ENCODE assay signal across 8 cellular contexts in the genomic region with DNA sequence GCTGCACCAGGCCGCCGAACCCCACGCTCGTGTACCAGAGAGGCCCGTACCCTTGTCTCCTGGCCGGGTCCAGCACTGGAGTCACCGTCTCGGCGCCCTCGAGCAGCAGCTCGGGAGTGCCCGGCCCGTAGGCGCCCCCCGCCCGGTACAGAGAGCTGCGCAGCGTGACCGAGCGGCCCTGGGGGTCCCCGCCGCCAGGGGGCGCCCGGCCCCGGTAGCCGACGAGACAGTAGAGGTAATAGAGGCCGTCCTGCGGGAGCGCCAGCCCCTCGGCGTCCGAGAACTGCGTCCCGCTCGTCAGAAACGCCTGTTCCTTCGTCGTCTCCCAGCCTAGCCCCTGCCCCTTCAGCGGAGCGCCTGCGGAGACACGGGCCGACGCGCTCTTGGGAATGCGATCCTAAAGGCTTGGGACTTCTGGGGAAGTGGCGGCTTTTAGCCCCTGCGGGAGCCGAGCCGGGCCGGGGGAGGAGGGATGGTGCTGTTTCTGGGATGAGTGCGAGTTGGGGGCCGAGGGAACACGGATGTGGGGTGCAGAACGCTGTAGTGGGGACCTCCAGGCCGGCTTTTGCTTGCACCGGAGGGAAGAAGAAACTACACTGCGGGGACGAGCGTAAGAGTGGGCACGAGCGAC. TPM values are rescaled to one million over a fixed set of nuclear protein-coding genes. Genes with fewer than 3 reads are reported as not detected.
DNase-seq lines count a peak whose midpoint lies in the region; ATAC-seq and TF ChIP-seq lines count a peak whose summit lies in the region.

No MANE protein-coding gene starts in this region.

- intact Hi-C loops in CD4-positive, alpha-beta memory T cell (cut with micrococcal nuclease) = loop anchor here (1.0 to 5.0 kb wide), 6 partner anchors 9 to 89 kb away; partner anchors contain the start of genes BAG6, LTA and NFKBIL1
- intact Hi-C loops in Panc1 (cut with micrococcal nuclease; ENCODE audit: unreplicated experiment) = loop anchor here (2.0 kb wide), 1 partner anchor 16 kb away; no protein-coding TSS in a partner anchor

- no TSS peak for BruUV-seq in Panc1 (replicated peaks; lab: Mats Ljungman, UMichigan)

- DNase-seq in CD4-positive, alpha-beta memory T cell = peak; percentile 83 to 89 (median 85)
- DNase-seq in HuH-7.5 (ENCODE audit: low spot score) = peak; percentile 75
- DNase-seq in Panc1 (ENCODE audit: low read depth, low spot score) = no peak
- DNase-seq in activated T-helper 1 cell treated with anti-CD3 and anti-CD28 coated beads, Interleukin-2, amount 50 U/mL, for 16 hours (ENCODE audit: low read depth in 1 of 2, low spot score in 1 of 2) = peak; percentile 84 to 86
- peak; percentile 82 for DNase-seq in fibroblast of pulmonary artery (ENCODE audit: low read depth)
- DNase-seq in stimulated activated naive CD8-positive, alpha-beta T cell treated with anti-CD3 and anti-CD28 coated beads, Interleukin-15, Interleukin-2, amounts not matched to agents 100 U/mL and 50 U/mL, for 24 hours = peak; percentile 96

- peaks cover 32 to 95% (median 53%) of the 10 kb centered on the region in 4 donors for H3K4me1 Mint-ChIP-seq in CD4-positive, alpha-beta memory T cell
- peaks cover 20% of the 10 kb centered on the region for H3K4me1 Mint-ChIP-seq in nephron

- H3K9me3 ChIP-seq in CD4-positive, alpha-beta memory T cell (ENCODE audit: control insufficient read depth in 1 of 2, low read length in 2 of 2) = no peaks in the 10 kb centered on the region
- H3K9me3 ChIP-seq in Panc1 (ENCODE audit: control insufficient read depth, insufficient read depth, low read depth, low read length) = no peaks in the 10 kb centered on the region

- CTCF ChIA-PET in CD4-positive, alpha-beta memory T cell (lab: Charles Lee; ENCODE audit: partially characterized antibody) = interaction anchor here (1.5 to 19.7 kb wide), 6 partner anchors 12 to 87 kb away, joined by 3 to 962 read pairs (median 35); partner anchors contain the start of genes ATP6V1G2, DDX39B, LST1 and NCR3
- CTCF ChIA-PET in Panc1 (lab: Charles Lee) = interaction anchor here (0.6 to 3.0 kb wide), 6 partner anchors 11 to 56 kb away, joined by 3 to 22 read pairs (median 10); partner anchors contain the start of genes ATP6V1G2, NCR3 and NFKBIL1

- POLR2A ChIA-PET in CD4-positive, alpha-beta memory T cell (lab: Charles Lee; ENCODE audit: partially characterized antibody) = interaction anchor here (0.7 to 52.5 kb wide), 27 partner anchors 2 to 1636 kb away, joined by 3 to 3597 read pairs (median 5); partner anchors contain the start of genes ABHD16A, ATP6V1G2, BAG6 and C6orf47
- POLR2A ChIA-PET in Panc1 (lab: Charles Lee) = interaction anchor here (1.1 kb wide), 1 partner anchor 69 kb away, joined by 4 read pairs; no protein-coding TSS in a partner anchor

- peaks cover 12% of the 10 kb centered on the region for H3K36me3 ChIP-seq in CD4-positive, alpha-beta memory T cell (ENCODE audit: insufficient read depth, low read length)
- H3K36me3 ChIP-seq in Panc1 (ENCODE audit: control insufficient read depth, insufficient read depth, low read length) = no peaks in the 10 kb centered on the region

- peak; percentile 64 for ATAC-seq in GM19397 (IDR thresholded peaks at IDR 0.05; ENCODE audit: unreplicated experiment)
- peak; percentile 92 for ATAC-seq in Panc1
- ATAC-seq in stimulated activated naive CD8-positive, alpha-beta T cell treated with anti-CD3 and anti-CD28 coated beads, Interleukin-15, Interleukin-2, amounts not matched to agents 100 U/mL and 50 U/mL, for 24 hours = peak; percentile 81

- no peaks in the 10 kb centered on the region for H3K27me3 ChIP-seq in CD4-positive, alpha-beta memory T cell (ENCODE audit: insufficient read depth, low read length)
- no peaks in the 10 kb centered on the region for H3K27me3 ChIP-seq in Panc1 (ENCODE audit: control insufficient read depth, insufficient read depth, low read length)

- in situ Hi-C loops in Panc1 (cut with HindIII; ENCODE audit: low pct_unique_long_range_greater_than_20kb, low sequenced_read_pairs) = no loop called here

- H3K36me3 Mint-ChIP-seq in CD4-positive, alpha-beta memory T cell = peaks cover 55 to 56% of the 10 kb centered on the region in 2 donors
- H3K36me3 Mint-ChIP-seq in nephron (ENCODE audit: low read depth) = no peaks in the 10 kb centered on the region

- TF ChIP-seq CTCF in Panc1 (IDR thresholded peaks at IDR 0.05) (peak; percentile 99), fibroblast of pulmonary artery (IDR thresholded peaks at IDR 0.05; ENCODE audit: low read length, missing control alignments) (peak; percentile 64), nephron (IDR thresholded peaks at IDR 0.05; ENCODE audit: unreplicated experiment in 3 of 3) (peak; percentile 96 to 98 (median 98))

- no peaks in the 10 kb centered on the region for H3K27me3 Mint-ChIP-seq in CD4-positive, alpha-beta memory T cell
- peaks cover 6% of the 10 kb centered on the region for H3K27me3 Mint-ChIP-seq in nephron (ENCODE audit: low read depth)

- H3K4me3 ChIP-seq in CD4-positive, alpha-beta memory T cell (ENCODE audit: low read length in 2 of 2) = peak overlapping the region; percentile 89 to 95
- H3K4me3 ChIP-seq in Panc1 (ENCODE audit: low read depth in 2 of 2, low read length in 2 of 2) (peak overlapping the region; percentile 78 to 80), fibroblast of pulmonary artery (replicated peaks; ENCODE audit: low read depth, low read length) (peak overlapping the region; percentile 86)

- peak overlapping the region; percentile 96 to 100 (median 99) for H3K27ac Mint-ChIP-seq in CD4-positive, alpha-beta memory T cell
- peak overlapping the region; percentile 81 to 89 (median 89) for H3K27ac Mint-ChIP-seq in nephron

- H3K4me3 Mint-ChIP-seq in CD4-positive, alpha-beta memory T cell = peak overlapping the region; percentile 95 to 100 (median 99)
- H3K4me3 Mint-ChIP-seq in nephron = peak overlapping the region; percentile 94 to 96 (median 95)

- peaks cover 71% of the 10 kb centered on the region for H3K4me1 ChIP-seq in CD4-positive, alpha-beta memory T cell (ENCODE audit: insufficient read depth, low read length)
- peaks cover 22% of the 10 kb centered on the region for H3K4me1 ChIP-seq in Panc1 (ENCODE audit: control insufficient read depth, insufficient read depth, low read length)

- H3K9me3 Mint-ChIP-seq in CD4-positive, alpha-beta memory T cell = no peaks in the 10 kb centered on the region
- H3K9me3 Mint-ChIP-seq in nephron = no peaks in the 10 kb centered on the region

- H3K27ac ChIP-seq in CD4-positive, alpha-beta memory T cell (ENCODE audit: low read depth, low read length) = peak overlapping the region; percentile 92
- H3K27ac ChIP-seq in Panc1 (ENCODE audit: low read length) = peak overlapping the region; percentile 84

RNA-seq across cellular contexts. Expression of gene LTB, which starts 1.3 kb away (rescaled TPM):
- total RNA-seq in CD4-positive, alpha-beta memory T cell = 100 to 1,000 TPM; 802 to 835 TPM
- 1,000 to 10,000 TPM; 2,431 to 3,276 TPM for polyA plus RNA-seq in CD4-positive, alpha-beta memory T cell
- 3.7 TPM for total RNA-seq in Panc1 (2021; ENCODE audit: unreplicated experiment)
- 9.5 TPM for polyA plus RNA-seq in Panc1 (2012; ENCODE audit: insufficient read length)

RNA-seq across cellular contexts. Expression of gene LST1, which starts 5.2 kb away (rescaled TPM):
- total RNA-seq in CD4-positive, alpha-beta memory T cell = 10 to 100 TPM; 13.6 to 20.3 TPM
- 10 to 100 TPM; 30.4 to 34.8 TPM for polyA plus RNA-seq in CD4-positive, alpha-beta memory T cell
- not detected for total RNA-seq in Panc1 (2021; ENCODE audit: unreplicated experiment)
- polyA plus RNA-seq in Panc1 (2012; ENCODE audit: insufficient read length) = 0.36 TPM

RNA-seq across cellular contexts. Expression of gene TNF, which starts 5.6 kb away (rescaled TPM):
- total RNA-seq in CD4-positive, alpha-beta memory T cell = 10 to 100 TPM; 25.0 to 28.2 TPM
- 10 to 100 TPM in 1 of 2 donors, 1 to 10 TPM in 1; 3.9 to 10.1 TPM for polyA plus RNA-seq in CD4-positive, alpha-beta memory T cell
- total RNA-seq in Panc1 (2021; ENCODE audit: unreplicated experiment) = 0.64 TPM
- polyA plus RNA-seq in Panc1 (2012; ENCODE audit: insufficient read length) = 0.27 TPM

RNA-seq across cellular contexts. Expression of gene LTA, which starts 8.8 kb away (rescaled TPM):
- 10 to 100 TPM; 17.3 to 17.5 TPM for total RNA-seq in CD4-positive, alpha-beta memory T cell
- 10 to 100 TPM; 27.7 to 31.1 TPM for polyA plus RNA-seq in CD4-positive, alpha-beta memory T cell
- total RNA-seq in Panc1 (2021; ENCODE audit: unreplicated experiment) = 0.72 TPM
- polyA plus RNA-seq in Panc1 (2012; ENCODE audit: insufficient read length) = not detected

RNA-seq across cellular contexts. Expression of gene NCR3, which starts 11.9 kb away (rescaled TPM):
- 1 to 10 TPM; 3.0 to 4.6 TPM for total RNA-seq in CD4-positive, alpha-beta memory T cell
- polyA plus RNA-seq in CD4-positive, alpha-beta memory T cell = 10 to 100 TPM; 28.4 to 28.7 TPM
- total RNA-seq in Panc1 (2021; ENCODE audit: unreplicated experiment) = not detected
- not detected for polyA plus RNA-seq in Panc1 (2012; ENCODE audit: insufficient read length)

Comparison
In these comparisons a context has a peak if more than half of its experiments do, and no peak if none do; other contexts are left out.
1. RNA of gene LTB, which starts 1.3 kb away (total RNA-seq): 802 to 835 TPM in CD4-positive, alpha-beta memory T cell; 3.7 TPM in Panc1 (single experiment); every median in the first group is over 100 times any median in the second.
2. RNA of gene TNF, which starts 5.6 kb away (total RNA-seq): 25.0 to 28.2 TPM in CD4-positive, alpha-beta memory T cell; 0.64 TPM in Panc1 (single experiment); every median in the first group is over 10 times any median in the second.
3. Peak in every context shown above with its lines, with median percentiles within 50 percentile points of each other: H3K4me3 ChIP-seq, ATAC-seq and CTCF ChIP-seq.